Comparison of ENCODE assay signal across 9 cellular contexts in the genomic region with DNA sequence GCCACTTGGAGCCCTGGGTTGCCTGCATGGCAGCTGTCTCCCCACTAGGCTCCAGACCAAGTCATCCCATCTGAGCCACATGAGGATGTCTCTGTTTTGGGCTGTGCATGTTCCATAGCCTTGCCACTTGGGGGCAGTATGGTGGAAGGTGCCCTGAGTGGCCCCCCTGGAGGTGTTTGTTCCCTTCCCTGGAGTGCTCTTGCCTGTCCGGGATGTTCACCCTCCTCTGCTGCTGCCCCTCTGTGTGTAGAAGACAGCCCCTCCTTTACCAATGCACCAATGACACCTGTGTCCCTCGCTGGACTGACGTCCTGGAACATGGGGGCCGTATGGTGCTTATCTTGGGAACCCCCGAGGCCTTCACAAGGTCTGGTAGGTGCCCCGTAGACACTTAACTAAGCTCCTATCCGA.
DNase-seq lines count a peak whose midpoint lies in the region; ATAC-seq, FAIRE-seq and TF ChIP-seq lines count a peak whose summit lies in the region.
"Had no signal": no experiment of that assay in that cellular context is flagged by ENCODE, and none has a peak within 500 bp of the region (broad histone marks: within the 10 kb centered on the region; RNA-seq: fewer than 3 reads in every experiment).

No MANE protein-coding gene starts in this region.

- ATAC-seq in HG02678 (IDR thresholded peaks at IDR 0.05; ENCODE audit: unreplicated experiment) (no peak), GM21528 (IDR thresholded peaks at IDR 0.05; ENCODE audit: low FRiP score, unreplicated experiment) (no peak)

- FAIRE-seq in H54 (lab: Jason Lieb, UNC) (no peak), GM19239 (lab: Jason Lieb, UNC) (no peak)
- FAIRE-seq: islet of Langerhans had no signal

- no peak for TF ChIP-seq POLR2A in H54 (IDR thresholded peaks at IDR 0.05; ENCODE audit: low read depth, low read length)

- DNase-seq in Daoy (ENCODE audit: low read depth): peak; percentile 48
- DNase-seq in H54 (ENCODE audit: insufficient read length, low spot score): peak; percentile 54
- DNase-seq in RPMI8226: peak; percentile 28
- DNase-seq in kidney tubule cell (ENCODE audit: low spot score): peak; percentile 9
- DNase-seq in GM19239 (ENCODE audit: insufficient read length, low spot score): no peak
- no peak for DNase-seq in NCI-H2227 (lab: John Stamatoyannopoulos, UW; ENCODE audit: unreplicated experiment)

Comparison
In these comparisons a context has a peak if more than half of its experiments do, and no peak if none do; other contexts are left out.
1. DNase-seq: peak in Daoy (single experiment), H54 (single experiment), RPMI8226 (single experiment) and kidney tubule cell (single experiment); none in GM19239 (single experiment) and NCI-H2227 (single experiment).